ENCODE assay signal across 15 cellular contexts in the genomic region with DNA sequence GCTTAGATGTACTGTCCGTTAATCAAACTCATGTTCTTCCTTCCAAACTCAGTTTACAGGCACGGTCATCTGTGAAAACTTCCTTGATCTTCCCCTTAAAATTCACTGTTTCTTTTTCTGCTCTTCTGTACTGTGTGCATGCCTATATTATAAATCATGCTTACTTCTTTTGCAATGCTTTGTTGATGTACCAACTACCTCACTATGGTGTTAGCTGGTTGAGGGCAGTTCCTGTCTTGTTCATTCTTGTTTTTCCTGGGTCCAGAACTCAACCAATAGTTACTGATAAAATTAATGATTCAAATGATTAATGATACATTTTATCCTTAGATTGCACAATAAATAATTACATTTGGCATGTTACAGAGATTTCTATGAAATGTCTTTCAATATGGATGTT.
"Had no signal": no experiment of that assay in that cellular context is flagged by ENCODE, and none has a peak within 500 bp of the region (broad histone marks: within the 10 kb centered on the region; RNA-seq: fewer than 3 reads in every experiment).

No MANE protein-coding gene starts in this region.

- H3K27ac Mint-ChIP-seq: activated CD4-positive, alpha-beta memory T cell treated with anti-CD3 and anti-CD28 coated beads, Interleukin-2, amount 10 ng/mL, durations not matched to agents 7 days and 5 days; activated T-cell treated with anti-CD3 and anti-CD28 coated beads, Interleukin-2, amount 50 U/mL, for 24 hours; activated T-helper 2 cell treated with anti-CD3 and anti-CD28 coated beads, Interferon-gamma antibody, Interleukin-2, Interleukin-4, amounts not matched to agents 10 μg/mL and 5 μg/mL and 100 μg/mL, durations not matched to agents 14 hours and 24 hours and 36 hours; T-helper 2 cell treated with Interferon-gamma antibody and Interleukin-4, amounts not matched to agents 5 μg/mL and 100 μg/mL, for 36 hours had no signal

- DNase-seq: activated CD4-positive, alpha-beta memory T cell treated with anti-CD3 and anti-CD28 coated beads, Interleukin-2, amount 10 ng/mL, durations not matched to agents 7 days and 5 days; activated CD4-positive, alpha-beta T cell treated with anti-CD3 and anti-CD28 coated beads for 4 hours; activated naive CD4-positive, alpha-beta T cell treated with Interleukin-2 at 50 U/mL for 16 hours; activated T-cell treated with anti-CD3 and anti-CD28 coated beads, Interleukin-2, amount 50 U/mL, for 24 hours; dermis blood vessel endothelial cell; effector memory CD4-positive, alpha-beta T cell; foreskin melanocyte; head of caudate nucleus; left lung; occipital lobe; stimulated activated CD8-positive, alpha-beta memory T cell treated with anti-CD3 and anti-CD28 coated beads, Interleukin-4, amount 100 ng/mL, for 48 hours; stimulated activated naive CD4-positive, alpha-beta T cell treated with Interleukin-2 at 50 U/mL for 16 hours; thyroid gland had no signal

- H3K27me3 Mint-ChIP-seq: activated CD4-positive, alpha-beta memory T cell treated with anti-CD3 and anti-CD28 coated beads, Interleukin-2, amount 10 ng/mL, durations not matched to agents 7 days and 5 days; activated T-cell treated with anti-CD3 and anti-CD28 coated beads, Interleukin-2, amount 50 U/mL, for 24 hours had no signal

- H3K4me3 Mint-ChIP-seq: activated CD4-positive, alpha-beta memory T cell treated with anti-CD3 and anti-CD28 coated beads, Interleukin-2, amount 10 ng/mL, durations not matched to agents 7 days and 5 days; activated T-cell treated with anti-CD3 and anti-CD28 coated beads, Interleukin-2, amount 50 U/mL, for 24 hours; T-helper 2 cell treated with Interferon-gamma antibody and Interleukin-4, amounts not matched to agents 5 μg/mL and 100 μg/mL, for 36 hours had no signal

- ATAC-seq: left lung had no signal
